11 cellular contexts compared by ENCODE assay signal in the genomic region with DNA sequence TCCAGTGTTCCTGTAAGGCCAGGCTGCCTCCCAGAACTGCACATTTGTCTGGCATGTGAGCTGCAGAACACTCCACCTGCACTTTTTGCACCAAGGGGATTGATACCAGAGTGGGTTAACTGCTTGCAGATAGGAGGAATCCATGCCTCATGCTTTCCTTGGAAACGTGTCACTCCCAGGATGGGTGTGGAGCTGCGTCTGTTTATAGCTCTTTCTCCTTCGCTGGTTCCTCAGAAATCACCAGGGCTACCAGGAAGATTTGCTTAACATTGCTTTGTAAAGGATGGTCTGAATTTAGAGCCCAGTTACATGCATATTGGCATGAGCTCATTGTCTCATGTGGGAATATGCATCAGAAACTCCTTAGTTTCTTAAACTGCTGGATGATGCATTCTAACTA.
"Had no signal": no experiment of that assay in that cellular context is flagged by ENCODE, and none has a peak within 500 bp of the region (broad histone marks: within the 10 kb centered on the region; RNA-seq: fewer than 3 reads in every experiment).

No MANE protein-coding gene starts in this region.

- H3K36me3 ChIP-seq: ascending aorta, esophagus squamous epithelium, pancreas, suprapubic skin had no signal

- H3K9me3 Mint-ChIP-seq: activated CD4-positive, alpha-beta T cell treated with anti-CD3 and anti-CD28 coated beads, Interleukin-2, amount 10 ng/mL, durations not matched to agents 7 days and 5 days; stimulated activated naive CD8-positive, alpha-beta T cell treated with anti-CD3 and anti-CD28 coated beads, Interleukin-15, Interleukin-2, amounts not matched to agents 100 ng/mL and 50 ng/mL, for 24 hours had no signal

- H3K4me3 ChIP-seq: ascending aorta, esophagus squamous epithelium, pancreas, suprapubic skin had no signal

- H3K27me3 ChIP-seq: ascending aorta, esophagus squamous epithelium, pancreas, suprapubic skin had no signal

- H3K27ac ChIP-seq: ascending aorta, esophagus squamous epithelium, pancreas, suprapubic skin had no signal

- H3K27ac Mint-ChIP-seq: activated CD4-positive, alpha-beta T cell treated with anti-CD3 and anti-CD28 coated beads, Interleukin-2, amount 10 ng/mL, durations not matched to agents 7 days and 5 days; stimulated activated naive CD8-positive, alpha-beta T cell treated with anti-CD3 and anti-CD28 coated beads, Interleukin-15, Interleukin-2, amounts not matched to agents 100 ng/mL and 50 ng/mL, for 24 hours had no signal

- H3K9me3 ChIP-seq: ascending aorta, esophagus squamous epithelium, pancreas, suprapubic skin had no signal

- ATAC-seq: pancreas had no signal

- H3K4me1 ChIP-seq: ascending aorta had no signal

- H3K4me3 Mint-ChIP-seq: activated CD4-positive, alpha-beta T cell treated with anti-CD3 and anti-CD28 coated beads, Interleukin-2, amount 10 ng/mL, durations not matched to agents 7 days and 5 days; stimulated activated naive CD8-positive, alpha-beta T cell treated with anti-CD3 and anti-CD28 coated beads, Interleukin-15, Interleukin-2, amounts not matched to agents 100 ng/mL and 50 ng/mL, for 24 hours had no signal

- DNase-seq: activated CD4-positive, alpha-beta T cell treated with anti-CD3 and anti-CD28 coated beads, Interleukin-2, amount 10 ng/mL, durations not matched to agents 7 days and 5 days; activated CD4-positive, CD25-positive, alpha-beta regulatory T cell; activated naive CD4-positive, alpha-beta T cell; esophagus squamous epithelium; foreskin fibroblast; hypothalamus; pancreas; trophoblast cell had no signal
